In the genomic region with DNA sequence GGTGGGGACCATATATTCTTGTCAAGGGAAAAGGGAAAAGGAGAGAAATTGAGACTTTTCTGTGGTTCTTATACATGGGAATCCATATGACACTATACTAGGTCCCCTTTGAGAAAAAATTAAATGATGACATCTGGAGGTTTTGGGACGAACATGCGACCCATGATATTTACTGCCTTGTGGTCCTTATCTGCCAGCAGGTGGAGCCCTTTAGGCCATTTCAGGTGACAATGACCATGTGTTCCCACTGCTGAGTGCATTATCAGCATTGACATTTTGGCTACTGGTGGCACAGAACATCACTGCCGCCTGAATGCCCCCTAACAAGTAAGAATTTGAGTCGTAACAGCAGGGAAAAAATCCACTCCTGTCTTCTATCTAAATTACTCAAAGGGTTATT, we compare ENCODE assay signal across 1 cellular context.
TF ChIP-seq lines count a peak whose summit lies in the region.

No MANE protein-coding gene starts in this region.

TF ChIP-seq in GM12878, 131 proteins besides CTCF, POLR2A, EP300 and RAD21 (continued from another document):
- TF ChIP-seq CUX1 (IDR thresholded peaks at IDR 0.05; ENCODE audit: insufficient replicate concordance, low read depth, low read length) (no peak), YY1 (IDR thresholded peaks at IDR 0.05; ENCODE audit: low read depth, low read length) (peak; percentile 59; the same call in 1 of the 2 replicates), SMC3 (IDR thresholded peaks at IDR 0.05; ENCODE audit: borderline replicate concordance, low read length) (peak; percentile 93), EZH2 (IDR thresholded peaks at IDR 0.05; ENCODE audit: borderline replicate concordance, control insufficient read depth, low read depth, low read length) (no peak)
